ENCODE assay signal across 27 cellular contexts in the genomic region with DNA sequence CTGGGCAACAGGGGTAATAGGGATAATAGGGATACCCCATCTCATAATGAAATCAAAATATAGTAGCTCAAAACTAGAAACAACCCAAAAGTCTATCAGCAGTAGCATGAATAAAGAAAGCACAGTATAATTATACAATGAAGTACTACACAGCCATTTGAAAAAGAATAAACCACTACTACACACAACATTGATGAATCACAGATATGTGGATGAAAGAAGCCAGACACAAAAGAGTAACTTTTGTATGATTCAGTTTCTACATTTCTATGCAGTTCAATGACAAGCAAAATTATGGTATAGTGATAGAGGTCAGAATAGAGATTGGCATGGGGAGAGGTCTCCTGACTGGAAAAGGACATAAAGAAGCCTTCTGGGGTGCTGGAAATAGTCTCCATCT. TPM values are rescaled to one million over a fixed set of nuclear protein-coding genes. Genes with fewer than 3 reads are reported as not detected.
DNase-seq lines count a peak whose midpoint lies in the region; ATAC-seq, FAIRE-seq and TF ChIP-seq lines count a peak whose summit lies in the region.
"Had no signal": no experiment of that assay in that cellular context is flagged by ENCODE, and none has a peak within 500 bp of the region (broad histone marks: within the 10 kb centered on the region; RNA-seq: fewer than 3 reads in every experiment).

No MANE protein-coding gene starts in this region.

- H3K4me2 ChIP-seq in A549 (no peak overlapping the region), PC-3 (ENCODE audit: low read length) (no peak overlapping the region), endothelial cell of umbilical vein (ENCODE audit: insufficient read depth, low read length) (no peak overlapping the region)
- H3K4me2 ChIP-seq: BLaER1 treated with 17β-estradiol and CSF1 and Interleukin-3, amounts not matched to agents 10 nM and 100 nM had no signal

- no peaks in the 10 kb centered on the region for H3K27me3 ChIP-seq in PC-3 (ENCODE audit: low read length)
- H3K27me3 ChIP-seq in endothelial cell of umbilical vein (ENCODE audit: control insufficient read depth in 2 of 2, insufficient read depth in 2 of 2, low read length in 2 of 2), result peaks cover 92 to 97% of the 10 kb centered on the region in 2 experiments

- H2AFZ ChIP-seq in PC-3 (ENCODE audit: low read length), result no peak overlapping the region
- no peak overlapping the region for H2AFZ ChIP-seq in endothelial cell of umbilical vein (ENCODE audit: low read depth, low read length)
- H2AFZ ChIP-seq: GM23248 had no signal

- TF ChIP-seq EP300 in A549 (IDR thresholded peaks at IDR 0.05), result no peak

- no peak for TF ChIP-seq POLR2A in A549 (IDR thresholded peaks at IDR 0.05; ENCODE audit: low read length)
- TF ChIP-seq POLR2A in endothelial cell of umbilical vein (IDR thresholded peaks at IDR 0.05; ENCODE audit: low read depth, low read length), result no peak

- ATAC-seq in A549, result no peak
- no peak for ATAC-seq in PC-3
- ATAC-seq in HG03565 (IDR thresholded peaks at IDR 0.05; ENCODE audit: unreplicated experiment), result no peak
- no peak for ATAC-seq in GM19395 (IDR thresholded peaks at IDR 0.05; ENCODE audit: unreplicated experiment)
- ATAC-seq: HCT116 had no signal

- H3K4me1 ChIP-seq in A549 (peaks cover 14% of the 10 kb centered on the region), PC-3 (ENCODE audit: insufficient read depth, low read length) (peaks cover 68% of the 10 kb centered on the region), endothelial cell of umbilical vein (ENCODE audit: control insufficient read depth, extremely low read depth, insufficient read depth, low read length) (no peaks in the 10 kb centered on the region)
- H3K4me1 ChIP-seq: BE2C had no signal

- TF ChIP-seq CTCF in A549 (IDR thresholded peaks at IDR 0.05), result no peak
- TF ChIP-seq CTCF in PC-3 (conservative IDR thresholded peaks at IDR 0.05; ENCODE audit: low read depth, low read length), result no peak
- TF ChIP-seq CTCF in endothelial cell of umbilical vein (IDR thresholded peaks at IDR 0.05; ENCODE audit: extremely low read depth in 1 of 2, insufficient read depth in 1 of 2, low read depth in 1 of 2, low read length in 2 of 2), result no peak

- CTCF ChIA-PET in A549 (lab: Yijun Ruan, JAX) (interaction anchor here (0.6 to 33.0 kb wide), 9 partner anchors 8 to 149 kb away, joined by 3 to 852 read pairs (median 4); a partner anchor contains a TSS), PC-3 (lab: Charles Lee) (interaction anchor here (1.4 kb wide), 1 partner anchor 60 kb away, joined by 3 read pairs; no protein-coding TSS in a partner anchor), endothelial cell of umbilical vein (lab: Charles Lee) (interaction anchor here (1.2 to 4.0 kb wide), 5 partner anchors 7 to 153 kb away, joined by 3 to 41 read pairs (median 10); a partner anchor contains a TSS)

- dilution Hi-C loops in endothelial cell of umbilical vein (cut with MboI; ENCODE audit: extremely low pct_ligation_motif_present, low sequenced_read_pairs), result no loop called here

- DNase-seq in A549 (ENCODE audit: low read depth in 1 of 2, low spot score in 1 of 2), result no peak
- DNase-seq in PC-3, result peak; percentile 43
- no peak for DNase-seq in endothelial cell of umbilical vein (ENCODE audit: low read depth, low spot score)
- DNase-seq in SW480 (ENCODE audit: low spot score), result no peak
- no peak for DNase-seq in NCI-H1048 (lab: John Stamatoyannopoulos, UW)
- DNase-seq: BE2C; CD4-positive, alpha-beta T cell; CD8-positive, alpha-beta memory T cell; DMS 273 treated with DMSO at 0.1 percent for 48 hours; DMS79; EL; GF-D8; GM23248; H9; HFFc6 had no signal

- H3K36me3 ChIP-seq in PC-3 (ENCODE audit: low read depth, low read length) (no peaks in the 10 kb centered on the region), endothelial cell of umbilical vein (ENCODE audit: control insufficient read depth in 2 of 2, extremely low read depth in 1 of 2, insufficient read depth in 2 of 2, low read length in 2 of 2) (no peaks in the 10 kb centered on the region)
- H3K36me3 ChIP-seq: BE2C; BLaER1 treated with 17β-estradiol and CSF1 and Interleukin-3, amounts not matched to agents 10 nM and 100 nM had no signal

- H3F3A ChIP-seq in PC-3 (ENCODE audit: low read length, unreplicated experiment), result peaks cover 3% of the 10 kb centered on the region

- BruUV-seq in PC-3 (replicated peaks; lab: Mats Ljungman, UMichigan) (no TSS peak), endothelial cell of umbilical vein (replicated peaks; lab: Mats Ljungman, UMichigan) (no TSS peak)

- no peak for TF ChIP-seq RAD21 in A549 (conservative IDR thresholded peaks at IDR 0.05 in 1 of 2, IDR thresholded peaks at IDR 0.05 in 1 of 2)

- H3K9ac ChIP-seq in PC-3 (ENCODE audit: low read length) (no peak overlapping the region), endothelial cell of umbilical vein (replicated peaks; ENCODE audit: extremely low read depth, insufficient read depth, low read length) (no peak overlapping the region)
- H3K9ac ChIP-seq: BLaER1 treated with 17β-estradiol and CSF1 and Interleukin-3, amounts not matched to agents 10 nM and 100 nM; GM23248 had no signal

- peaks cover 75% of the 10 kb centered on the region for H3K79me2 ChIP-seq in PC-3 (ENCODE audit: low read length)
- H3K79me2 ChIP-seq in endothelial cell of umbilical vein (ENCODE audit: control insufficient read depth, insufficient read depth, low read length), result no peaks in the 10 kb centered on the region

- H3K9me1 ChIP-seq in endothelial cell of umbilical vein (replicated peaks; ENCODE audit: control insufficient read depth, extremely low read depth, insufficient read depth, low read length), result no peaks in the 10 kb centered on the region

- intact Hi-C loops in PC-3 (cut with micrococcal nuclease), result no loop called here
- intact Hi-C loops in endothelial cell of umbilical vein (cut with micrococcal nuclease), result no loop called here

- no peaks in the 10 kb centered on the region for H3K9me2 ChIP-seq in PC-3 (replicated peaks; ENCODE audit: low read length)

- H3K27ac ChIP-seq in A549, result no peak overlapping the region
- H3K27ac ChIP-seq in PC-3 (ENCODE audit: low read length), result no peak overlapping the region
- no peak overlapping the region for H3K27ac ChIP-seq in endothelial cell of umbilical vein (ENCODE audit: insufficient read depth, low read depth, low read length)
- H3K27ac ChIP-seq: BLaER1 treated with 17β-estradiol and CSF1 and Interleukin-3, amounts not matched to agents 10 nM and 100 nM; GM23248 had no signal

- H3K9me3 ChIP-seq in A549 (no peaks in the 10 kb centered on the region), PC-3 (ENCODE audit: low read length) (no peaks in the 10 kb centered on the region), endothelial cell of umbilical vein (replicated peaks; ENCODE audit: control insufficient read depth, insufficient read depth, low read length) (no peaks in the 10 kb centered on the region)
- H3K9me3 ChIP-seq: BE2C had no signal

- H3K4me3 ChIP-seq in A549, result no peak overlapping the region
- no peak overlapping the region for H3K4me3 ChIP-seq in PC-3 (ENCODE audit: low read length)
- H3K4me3 ChIP-seq in endothelial cell of umbilical vein (replicated peaks in 1 of 3; ENCODE audit: insufficient read depth in 1 of 3, low read depth in 1 of 3, low read length in 3 of 3), result no peak overlapping the region
- H3K4me3 ChIP-seq: BLaER1 treated with 17β-estradiol and CSF1 and Interleukin-3, amounts not matched to agents 10 nM and 100 nM; GM23248 had no signal

- H4K20me1 ChIP-seq in PC-3 (ENCODE audit: low read length) (no peaks in the 10 kb centered on the region), endothelial cell of umbilical vein (replicated peaks; ENCODE audit: control insufficient read depth, extremely low read depth, insufficient read depth, low read length) (no peaks in the 10 kb centered on the region)

- POLR2A ChIA-PET in A549 (lab: Yijun Ruan, JAX), result no interaction called here
- POLR2A ChIA-PET in PC-3 (lab: Charles Lee; ENCODE audit: unreplicated experiment), result no interaction called here
- POLR2A ChIA-PET in endothelial cell of umbilical vein (lab: Charles Lee), result no interaction called here

- peak; percentile 80 for FAIRE-seq in A549 (lab: Jason Lieb, UNC)
- FAIRE-seq in G401.6 (lab: Jason Lieb, UNC), result peak; percentile 69
- peak; percentile 38 for FAIRE-seq in endothelial cell of umbilical vein (lab: Jason Lieb, UNC)
- FAIRE-seq: D721Med, GM12891, GM18507 had no signal

RNA-seq across cellular contexts. Expression of a gene that starts 2.8 kb away (rescaled TPM):
- polyA plus RNA-seq in A549 (2011; rRNA removed) (3.2 and 3.4 TPM in 2 replicates), A549 (2017; fragmentation: RNase III; extraction: RNeasy Plus Mini Kit Qiagen cat#74134 plus additional on column Dnase treatment) (3.0 to 3.5 TPM (median 3.2 TPM) in 3 replicates), endothelial cell of umbilical vein (not detected in 2 replicates)
- polyA plus RNA-seq in A549 (2012; cell fraction: cytosol; rRNA removed), result 2.2 and 3.3 TPM in 2 replicates
- 1.9 and 2.1 TPM in 2 replicates for polyA plus RNA-seq in A549 (2012; cell fraction: nucleus; rRNA removed)
- 2.3 and 2.7 TPM in 2 replicates for polyA minus RNA-seq in A549 (2011; rRNA and poly(A)+ RNA removed)
- total RNA-seq in PC-3 (2014; rRNA removed) (80.8 and 96.5 TPM in 2 replicates), endothelial cell of umbilical vein (not detected in 2 replicates)
- polyA plus RNA-seq in endothelial cell of umbilical vein (2011; cell fraction: cytosol; rRNA removed), result not detected in 2 replicates
- polyA plus RNA-seq in endothelial cell of umbilical vein (2011; cell fraction: nucleus; rRNA removed), result not detected in 2 replicates
- not detected in 2 replicates for polyA plus RNA-seq in endothelial cell of umbilical vein (2012)
- polyA minus RNA-seq in endothelial cell of umbilical vein, result not detected in 2 replicates
- polyA minus RNA-seq in endothelial cell of umbilical vein (2011; cell fraction: cytosol; rRNA and poly(A)+ RNA removed), result 0.61 TPM
- polyA minus RNA-seq in endothelial cell of umbilical vein (2011; cell fraction: nucleus; rRNA and poly(A)+ RNA removed), result not detected in 2 replicates
- total RNA-seq: CD4-positive, alpha-beta T cell; CD8-positive, alpha-beta memory T cell; GM23248; H9; HFFc6 had no signal
- polyA plus RNA-seq: AG04450; CD14-positive monocyte; CD8-positive, alpha-beta memory T cell; GM23248 had no signal

RNA-seq across cellular contexts. Expression of a gene that starts 8.4 kb away (rescaled TPM):
- polyA plus RNA-seq in A549 (2011; rRNA removed) (not detected in 2 replicates), A549 (2017; fragmentation: RNase III; extraction: RNeasy Plus Mini Kit Qiagen cat#74134 plus additional on column Dnase treatment) (not detected in 3 replicates), endothelial cell of umbilical vein (not detected in 2 replicates)
- polyA plus RNA-seq in A549 (2012; cell fraction: cytosol; rRNA removed), result not detected in 2 replicates
- polyA plus RNA-seq in A549 (2012; cell fraction: nucleus; rRNA removed), result not detected in 2 replicates
- not detected in 2 replicates for polyA minus RNA-seq in A549 (2011; rRNA and poly(A)+ RNA removed)
- total RNA-seq in PC-3 (2014; rRNA removed) (44.1 and 51.4 TPM in 2 replicates), endothelial cell of umbilical vein (not detected in 2 replicates)
- not detected in 2 replicates for polyA plus RNA-seq in endothelial cell of umbilical vein (2011; cell fraction: cytosol; rRNA removed)
- not detected in 2 replicates for polyA plus RNA-seq in endothelial cell of umbilical vein (2011; cell fraction: nucleus; rRNA removed)
- not detected in 2 replicates for polyA plus RNA-seq in endothelial cell of umbilical vein (2012)
- not detected in 2 replicates for polyA minus RNA-seq in endothelial cell of umbilical vein
- polyA minus RNA-seq in endothelial cell of umbilical vein (2011; cell fraction: cytosol; rRNA and poly(A)+ RNA removed), result not detected
- not detected in 2 replicates for polyA minus RNA-seq in endothelial cell of umbilical vein (2011; cell fraction: nucleus; rRNA and poly(A)+ RNA removed)
- total RNA-seq: A172; CD4-positive, alpha-beta T cell; CD8-positive, alpha-beta memory T cell; GM23248; H4; H9; HFFc6 had no signal
- polyA plus RNA-seq: AG04450; CD14-positive monocyte; CD8-positive, alpha-beta memory T cell; GM23248 had no signal

RNA-seq across cellular contexts. Expression of a gene that starts 9.0 kb away (rescaled TPM):
- polyA plus RNA-seq in A549 (2011; rRNA removed), result not detected in 2 replicates
- polyA plus RNA-seq in A549 (2012; cell fraction: cytosol; rRNA removed), result not detected in 2 replicates
- polyA plus RNA-seq in A549 (2012; cell fraction: nucleus; rRNA removed), result not detected in 2 replicates
- not detected in 3 replicates for polyA plus RNA-seq in A549 (2017; fragmentation: RNase III; extraction: RNeasy Plus Mini Kit Qiagen cat#74134 plus additional on column Dnase treatment)
- not detected in 2 replicates for polyA minus RNA-seq in A549 (2011; rRNA and poly(A)+ RNA removed)
- total RNA-seq in PC-3 (2014; rRNA removed), result 33.5 and 44.4 TPM in 2 replicates
- total RNA-seq in endothelial cell of umbilical vein, result not detected in 2 replicates
- not detected in 2 replicates for polyA plus RNA-seq in endothelial cell of umbilical vein
- polyA plus RNA-seq in endothelial cell of umbilical vein (2011; cell fraction: cytosol; rRNA removed), result not detected in 2 replicates
- polyA plus RNA-seq in endothelial cell of umbilical vein (2011; cell fraction: nucleus; rRNA removed), result not detected in 2 replicates
- not detected in 2 replicates for polyA plus RNA-seq in endothelial cell of umbilical vein (2012)
- polyA minus RNA-seq in endothelial cell of umbilical vein, result not detected in 2 replicates
- not detected for polyA minus RNA-seq in endothelial cell of umbilical vein (2011; cell fraction: cytosol; rRNA and poly(A)+ RNA removed)
- not detected in 2 replicates for polyA minus RNA-seq in endothelial cell of umbilical vein (2011; cell fraction: nucleus; rRNA and poly(A)+ RNA removed)
- total RNA-seq: A172; CD4-positive, alpha-beta T cell; CD8-positive, alpha-beta memory T cell; GM23248; H4; H9; HFFc6 had no signal
- polyA plus RNA-seq: AG04450; CD14-positive monocyte; CD8-positive, alpha-beta memory T cell; GM23248 had no signal

Comparison
In these comparisons a context has a peak if more than half of its experiments do, and no peak if none do; other contexts are left out.
1. RNA of a gene that starts 2.8 kb away (total RNA-seq): 80.8 to 96.5 TPM in PC-3; not detected in endothelial cell of umbilical vein; every median in the first group is over 10 times any median in the second.
2. RNA of a gene that starts 8.4 kb away (total RNA-seq): 44.1 to 51.4 TPM in PC-3; not detected in endothelial cell of umbilical vein; every median in the first group is over 10 times any median in the second.
3. RNA of a gene that starts 9.0 kb away (total RNA-seq): 33.5 to 44.4 TPM in PC-3; not detected in endothelial cell of umbilical vein; every median in the first group is over 10 times any median in the second.